ENCODE assay signal across 10 cellular contexts in the genomic region with DNA sequence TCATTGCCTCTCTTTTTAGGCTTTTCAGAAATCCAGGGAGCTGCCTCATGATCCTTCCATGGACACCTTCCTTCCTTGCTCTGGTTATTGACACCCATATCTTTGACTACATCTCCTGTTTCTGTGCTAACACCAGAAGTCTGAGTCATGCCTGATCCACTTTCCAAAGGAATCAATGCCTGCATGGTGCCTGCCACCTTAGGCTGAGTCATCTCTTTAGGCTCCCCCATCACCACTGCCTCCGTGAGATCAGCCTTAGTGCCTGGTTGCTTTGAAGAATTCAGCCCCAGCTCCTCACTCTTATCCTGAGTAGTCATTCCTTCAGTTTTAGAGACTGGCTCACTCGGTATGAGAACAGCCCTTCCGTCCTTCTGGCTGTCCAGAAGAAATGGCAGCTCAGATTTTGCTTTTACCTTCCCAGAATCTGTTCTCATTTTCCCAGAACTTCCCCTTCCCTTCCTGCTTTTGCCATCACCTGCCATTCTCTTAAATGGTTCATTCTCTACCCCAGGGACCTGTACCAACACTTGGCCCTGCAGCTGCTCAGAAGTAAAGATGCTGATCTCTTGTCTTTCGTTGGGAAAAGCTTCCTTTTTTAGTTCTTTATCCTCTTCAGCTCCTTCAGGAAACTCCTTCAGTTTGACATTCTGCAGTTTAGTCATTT.
DNase-seq lines count a peak whose midpoint lies in the region; ATAC-seq and TF ChIP-seq lines count a peak whose summit lies in the region.
"Had no signal": no experiment of that assay in that cellular context is flagged by ENCODE, and none has a peak within 500 bp of the region (broad histone marks: within the 10 kb centered on the region; RNA-seq: fewer than 3 reads in every experiment).

No MANE protein-coding gene starts in this region.

- H3K4me3 ChIP-seq in AG09309 (ENCODE audit: control insufficient read depth, low read depth, low read length) (no peak overlapping the region), body of pancreas (no peak overlapping the region), colonic mucosa (no peak overlapping the region)

- H3K27ac ChIP-seq in body of pancreas (no peak overlapping the region), colonic mucosa (no peak overlapping the region)

- H3K27me3 ChIP-seq in body of pancreas (no peaks in the 10 kb centered on the region), colonic mucosa (no peaks in the 10 kb centered on the region)

- peaks cover 17% of the 10 kb centered on the region for H3K4me1 ChIP-seq in body of pancreas
- H3K4me1 ChIP-seq in colonic mucosa: no peaks in the 10 kb centered on the region

- no peak overlapping the region for H3K9ac ChIP-seq in colonic mucosa (ENCODE audit: low read depth in 2 of 2, low read length in 2 of 2)

- H3K36me3 ChIP-seq in body of pancreas (replicated peaks in 1 of 2; ENCODE audit: insufficient read depth in 1 of 2, low read depth in 2 of 2) (peaks cover 0 to 9% of the 10 kb centered on the region in 2 donors), colonic mucosa (no peaks in the 10 kb centered on the region)

- H3K9me3 ChIP-seq in body of pancreas (no peaks in the 10 kb centered on the region), colonic mucosa (no peaks in the 10 kb centered on the region)

- TF ChIP-seq CTCF in AG09309 (IDR thresholded peaks at IDR 0.05; ENCODE audit: control insufficient read depth, insufficient read depth, low read depth, low read length, missing control alignments): no peak
- TF ChIP-seq CTCF in body of pancreas (IDR thresholded peaks at IDR 0.05): no peak
- no peak for TF ChIP-seq CTCF in colonic mucosa (IDR thresholded peaks at IDR 0.05)

- peak; percentile 18 for ATAC-seq in body of pancreas

- no peak for TF ChIP-seq POLR2A in body of pancreas (IDR thresholded peaks at IDR 0.05)

- intact Hi-C loops in body of pancreas (cut with DNase I): no loop called here
- intact Hi-C loops in colonic mucosa (cut with DNase I): no loop called here

- DNase-seq in AG09309 (ENCODE audit: low read depth): peak; percentile 47
- peak; percentile 88 for DNase-seq in HS-5 (ENCODE audit: low read depth)
- DNase-seq in body of pancreas: peak in 1 of 4 donors; percentile 16
- DNase-seq in lung microvascular endothelial cell (ENCODE audit: low read depth in 2 of 2): peak; percentile 10 to 89
- no peak for DNase-seq in NCI-H82 (lab: John Stamatoyannopoulos, UW)
- no peak for DNase-seq in SIG-M5 (lab: John Stamatoyannopoulos, UW)
- no peak for DNase-seq in mesenteric fat pad (ENCODE audit: low spot score)
- no peak for DNase-seq in colonic mucosa
- DNase-seq: activated CD4-positive, CD25-positive, alpha-beta regulatory T cell; NCI-H1417 treated with DMSO at 0.1 percent for 48 hours had no signal

- WGBS in body of pancreas, 2 donors: 86 to 88% methylated on average over 4 of the region's 4 CpGs

Comparison
In these comparisons a context has a peak if more than half of its experiments do, and no peak if none do; other contexts are left out.
1. DNase-seq: peak in AG09309 (single experiment), HS-5 (single experiment) and lung microvascular endothelial cell (2 of 2); none in NCI-H82 (single experiment), SIG-M5 (single experiment), mesenteric fat pad (single experiment) and colonic mucosa (single experiment).